Comparison of ENCODE assay signal across 8 cellular contexts in the genomic region with DNA sequence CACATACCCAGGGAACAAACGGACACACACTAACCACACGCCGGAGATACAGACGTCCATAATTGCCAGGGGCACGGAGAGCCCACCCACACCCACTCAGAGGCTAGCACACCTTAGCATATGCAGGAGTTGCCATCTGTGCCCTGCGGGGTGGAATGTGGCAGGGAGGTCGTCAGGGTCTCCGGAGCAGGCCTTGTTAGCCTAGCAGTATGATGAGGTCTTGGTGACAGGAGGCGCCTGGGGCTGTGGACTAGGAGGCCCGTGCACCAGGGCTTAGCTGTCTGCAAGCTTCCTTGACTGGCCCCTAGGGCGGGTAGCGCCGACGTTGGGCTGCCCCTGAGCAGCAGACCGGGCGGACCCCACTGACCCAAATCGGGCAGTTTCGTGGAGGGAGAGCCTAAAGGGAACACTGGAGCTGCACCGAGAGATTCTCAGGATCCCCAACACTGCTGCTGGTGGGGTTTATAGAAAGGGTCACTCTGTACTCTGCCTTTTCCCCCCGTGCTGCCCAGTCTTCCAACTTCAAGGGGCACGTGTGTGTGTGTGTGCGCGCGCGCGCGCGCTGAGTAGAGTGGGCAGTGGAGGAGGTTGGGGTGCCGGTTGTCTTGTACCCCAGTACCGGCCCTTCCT. TPM values are rescaled to one million over a fixed set of nuclear protein-coding genes. Genes with fewer than 3 reads are reported as not detected.
DNase-seq lines count a peak whose midpoint lies in the region; ATAC-seq and TF ChIP-seq lines count a peak whose summit lies in the region.

No MANE protein-coding gene starts in this region.

- H3K4me3 Mint-ChIP-seq in activated naive CD4-positive, alpha-beta T cell treated with anti-CD3 and anti-CD28 coated beads, Interleukin-2, amount 50 U/mL, for 24 hours, result peak overlapping the region; percentile 89
- peak overlapping the region; percentile 78 for H3K4me3 Mint-ChIP-seq in mesothelial cell of epicardium

- H3K27ac Mint-ChIP-seq in activated naive CD4-positive, alpha-beta T cell treated with anti-CD3 and anti-CD28 coated beads, Interleukin-2, amount 50 U/mL, for 24 hours, result peak overlapping the region; percentile 96
- H3K27ac Mint-ChIP-seq in mesothelial cell of epicardium, result no peak overlapping the region

- DNase-seq in DMS53 treated with DMSO at 0.1 percent for 48 hours (lab: John Stamatoyannopoulos, UW; ENCODE audit: unreplicated experiment), result peak; percentile 73
- DNase-seq in Jurkat, Clone E6-1 (ENCODE audit: low read depth, low spot score), result no peak
- DNase-seq in mesothelial cell of epicardium (ENCODE audit: low spot score in 2 of 2, unreplicated experiment in 2 of 2), result no peak
- no peak for DNase-seq in MV-4-11 (lab: John Stamatoyannopoulos, UW)
- no peak for DNase-seq in COLO829 (ENCODE audit: low spot score)
- DNase-seq in T-helper 9 cell, result no peak

- ATAC-seq in HG02642 (IDR thresholded peaks at IDR 0.05; ENCODE audit: poor library complexity, unreplicated experiment), result no peak

- H3K4me3 ChIP-seq in Jurkat, Clone E6-1 (ENCODE audit: low read length), result peak overlapping the region; percentile 65

- TF ChIP-seq CTCF in mesothelial cell of epicardium (IDR thresholded peaks at IDR 0.05; ENCODE audit: unreplicated experiment), result no peak

- H3K9me3 Mint-ChIP-seq in activated naive CD4-positive, alpha-beta T cell treated with anti-CD3 and anti-CD28 coated beads, Interleukin-2, amount 50 U/mL, for 24 hours, result no peaks in the 10 kb centered on the region
- H3K9me3 Mint-ChIP-seq in mesothelial cell of epicardium, result no peaks in the 10 kb centered on the region

- H3K27me3 Mint-ChIP-seq in activated naive CD4-positive, alpha-beta T cell treated with anti-CD3 and anti-CD28 coated beads, Interleukin-2, amount 50 U/mL, for 24 hours, result peaks cover 25% of the 10 kb centered on the region
- H3K27me3 Mint-ChIP-seq in mesothelial cell of epicardium (ENCODE audit: low read depth), result peaks cover 85% of the 10 kb centered on the region

- peaks cover 69% of the 10 kb centered on the region for H3K4me1 Mint-ChIP-seq in activated naive CD4-positive, alpha-beta T cell treated with anti-CD3 and anti-CD28 coated beads, Interleukin-2, amount 50 U/mL, for 24 hours
- H3K4me1 Mint-ChIP-seq in mesothelial cell of epicardium, result peaks cover 48% of the 10 kb centered on the region

- peaks cover 2% of the 10 kb centered on the region for H3K36me3 Mint-ChIP-seq in activated naive CD4-positive, alpha-beta T cell treated with anti-CD3 and anti-CD28 coated beads, Interleukin-2, amount 50 U/mL, for 24 hours
- no peaks in the 10 kb centered on the region for H3K36me3 Mint-ChIP-seq in mesothelial cell of epicardium

RNA-seq across cellular contexts. Expression of gene STAC3, which starts 9.9 kb away (rescaled TPM):
- polyA plus RNA-seq in Jurkat, Clone E6-1 (2012; ENCODE audit: insufficient read depth, insufficient read length), result 9.1 TPM
- total RNA-seq in mesothelial cell of epicardium, result 9.8 to 11.3 TPM (median 10.6 TPM) in 3 replicates

RNA-seq across cellular contexts. Expression of gene SHMT2, which starts 11.5 kb away (rescaled TPM):
- polyA plus RNA-seq in Jurkat, Clone E6-1 (2012; ENCODE audit: insufficient read depth, insufficient read length), result 205 TPM
- total RNA-seq in mesothelial cell of epicardium, result 78.7 to 83.7 TPM (median 78.8 TPM) in 3 replicates

RNA-seq across cellular contexts. Expression of gene NXPH4, which starts 24.4 kb away (rescaled TPM):
- polyA plus RNA-seq in Jurkat, Clone E6-1 (2012; ENCODE audit: insufficient read depth, insufficient read length), result 6.3 TPM
- total RNA-seq in mesothelial cell of epicardium, result 3.3 to 3.8 TPM (median 3.6 TPM) in 3 replicates
